Comparison of ENCODE assay signal across 23 cellular contexts in the genomic region with DNA sequence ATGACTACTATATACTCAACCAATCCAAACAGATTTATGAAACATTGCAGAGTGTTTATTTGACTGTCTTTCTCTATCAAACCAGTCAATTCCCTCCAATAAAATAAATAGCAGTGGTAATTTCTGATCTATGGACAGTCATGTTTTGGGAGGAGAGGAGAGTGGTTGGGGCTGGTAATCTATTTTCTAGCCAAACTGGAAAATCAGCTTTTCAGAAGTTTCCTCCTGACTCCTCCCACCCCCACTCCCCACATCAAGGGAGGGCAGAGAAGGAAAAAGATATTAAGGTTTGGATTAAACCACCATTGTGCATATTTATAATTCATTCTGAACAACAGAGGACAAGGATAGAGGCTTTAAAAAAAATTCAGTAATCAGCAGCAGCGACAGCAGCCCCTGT.
"Had no signal": no experiment of that assay in that cellular context is flagged by ENCODE, and none has a peak within 500 bp of the region (broad histone marks: within the 10 kb centered on the region; RNA-seq: fewer than 3 reads in every experiment).

No MANE protein-coding gene starts in this region.

- H3K36me3 Mint-ChIP-seq: natural killer cell treated with Interleukin-12 subunit alpha and Interleukin-12 subunit beta and Interleukin-15 and Interleukin-18, amount 100 ng/mL, for 72 hours had no signal

- H3K9me3 Mint-ChIP-seq: activated CD4-positive, alpha-beta T cell treated with anti-CD3 and anti-CD28 coated beads, Interleukin-2, amount 10 ng/mL, durations not matched to agents 24 days and 14 days had no signal

- H3K79me2 ChIP-seq: hepatocyte had no signal

- H3K27ac ChIP-seq: coronary artery, esophagus muscularis mucosa, hepatocyte, sigmoid colon, testis, upper lobe of right lung had no signal

- H3K4me1 ChIP-seq: esophagus muscularis mucosa, sigmoid colon, testis, upper lobe of right lung had no signal

- H3K9me3 ChIP-seq: sigmoid colon, testis, upper lobe of right lung had no signal

- H3K27ac Mint-ChIP-seq: activated CD4-positive, alpha-beta memory T cell treated with anti-CD3 and anti-CD28 coated beads, Interleukin-2, amount 10 ng/mL, durations not matched to agents 7 days and 5 days; activated CD4-positive, alpha-beta T cell treated with anti-CD3 and anti-CD28 coated beads, Interleukin-2, amount 10 ng/mL, durations not matched to agents 24 days and 14 days; activated naive CD8-positive, alpha-beta T cell treated with anti-CD3 and anti-CD28 coated beads, Interleukin-2, amount 50 U/mL, for 24 hours; activated T-cell treated with anti-CD3 and anti-CD28 coated beads, Interleukin-2, amount 50 U/mL, for 72 hours; natural killer cell treated with Interleukin-12 subunit alpha and Interleukin-12 subunit beta and Interleukin-15 and Interleukin-18, amount 100 ng/mL, for 72 hours had no signal

- FAIRE-seq: frontal cortex, islet of Langerhans had no signal

- DNase-seq: activated CD4-positive, alpha-beta memory T cell treated with anti-CD3 and anti-CD28 coated beads, Interleukin-2, amount 10 ng/mL, durations not matched to agents 7 days and 5 days; activated CD4-positive, alpha-beta T cell treated with anti-CD3 and anti-CD28 coated beads, Interleukin-2, amount 10 ng/mL, durations not matched to agents 24 days and 14 days; activated effector memory CD4-positive, alpha-beta T cell treated with anti-CD3 and anti-CD28 coated beads, Interleukin-2, amount 50 U/mL, for 16 hours; activated naive CD4-positive, alpha-beta T cell treated with anti-CD3 and anti-CD28 coated beads, Interleukin-2, amount 50 U/mL, for 16 hours; activated naive CD8-positive, alpha-beta T cell treated with anti-CD3 and anti-CD28 coated beads, Interleukin-2, amount 50 U/mL, for 24 hours; activated T-cell treated with anti-CD3 and anti-CD28 coated beads, Interleukin-2, amount 50 U/mL, for 72 hours; cerebellar nuclear complex; glutamatergic neuron; retina; sigmoid colon; stimulated activated CD4-positive, alpha-beta T cell treated with anti-CD3 and anti-CD28 coated beads, Interleukin-15, amount 100 ng/mL, for 24 hours; stimulated activated CD8-positive, alpha-beta memory T cell treated with anti-CD3 and anti-CD28 coated beads, Interleukin-4, amount 100 ng/mL, for 48 hours; stimulated activated naive CD4-positive, alpha-beta T cell; testis; upper lobe of right lung had no signal

- H3K4me3 ChIP-seq: coronary artery, esophagus muscularis mucosa, hepatocyte, sigmoid colon, smooth muscle cell, testis, upper lobe of right lung had no signal

- H3K27me3 ChIP-seq: esophagus muscularis mucosa, hepatocyte, sigmoid colon, testis, upper lobe of right lung had no signal

- ATAC-seq: activated CD4-positive, CD25-positive, alpha-beta regulatory T cell treated with anti-CD3 and anti-CD28 coated beads, Interleukin-2, amount 50 U/mL, for 24 hours; activated naive CD8-positive, alpha-beta T cell treated with anti-CD3 and anti-CD28 coated beads, Interleukin-2, amount 50 U/mL, for 24 hours; activated T-cell treated with anti-CD3 and anti-CD28 coated beads, Interleukin-2, amount 50 U/mL, for 72 hours; natural killer cell treated with Interleukin-12 subunit alpha and Interleukin-12 subunit beta and Interleukin-15 and Interleukin-18, amount 100 ng/mL, for 72 hours; upper lobe of right lung had no signal

- H3K36me3 ChIP-seq: esophagus muscularis mucosa, sigmoid colon, upper lobe of right lung had no signal

- H2AFZ ChIP-seq: hepatocyte had no signal

- H3K4me2 ChIP-seq: hepatocyte, smooth muscle cell had no signal

- H3K4me3 Mint-ChIP-seq: activated CD4-positive, alpha-beta memory T cell treated with anti-CD3 and anti-CD28 coated beads, Interleukin-2, amount 10 ng/mL, durations not matched to agents 7 days and 5 days; activated CD4-positive, alpha-beta T cell treated with anti-CD3 and anti-CD28 coated beads, Interleukin-2, amount 10 ng/mL, durations not matched to agents 24 days and 14 days; activated naive CD8-positive, alpha-beta T cell treated with anti-CD3 and anti-CD28 coated beads, Interleukin-2, amount 50 U/mL, for 24 hours; activated T-cell treated with anti-CD3 and anti-CD28 coated beads, Interleukin-2, amount 50 U/mL, for 72 hours; natural killer cell treated with Interleukin-12 subunit alpha and Interleukin-12 subunit beta and Interleukin-15 and Interleukin-18, amount 100 ng/mL, for 72 hours had no signal
